Comparison of ENCODE assay signal across 29 cellular contexts in genomic region chr21:42748620-42749176, GRCh38.
DNase-seq lines count a peak whose midpoint lies in the region; ATAC-seq, FAIRE-seq and TF ChIP-seq lines count a peak whose summit lies in the region.
"Had no signal": no experiment of that assay in that cellular context is flagged by ENCODE, and none has a peak within 500 bp of the region (broad histone marks: within the 10 kb centered on the region; RNA-seq: fewer than 3 reads in every experiment).

No MANE protein-coding gene starts in this region.

- no peaks in the 10 kb centered on the region for H3K9me2 ChIP-seq in hepatocyte (replicated peaks; ENCODE audit: insufficient read depth)

- H3K4me1 Mint-ChIP-seq in CD8-positive, alpha-beta T cell (ENCODE audit: low read depth), result peaks cover 33% of the 10 kb centered on the region

- no peaks in the 10 kb centered on the region for H3K79me2 ChIP-seq in hepatocyte

- H3K9me3 Mint-ChIP-seq in CD8-positive, alpha-beta T cell, result no peaks in the 10 kb centered on the region
- H3K9me3 Mint-ChIP-seq: IgD-negative memory B cell; neural progenitor cell; stimulated activated effector memory CD8-positive, alpha-beta T cell treated with anti-CD3 and anti-CD28 coated beads, Interleukin-12 subunit alpha, Interleukin-12 subunit beta, amount 100 ng/mL, for 72 hours had no signal

- peak overlapping the region in 8 of 11 experiments; percentile 1 to 96 (median 91); a peak in 8 of 22 replicates for H3K27ac ChIP-seq in BLaER1 treated with 17β-estradiol and CSF1 and Interleukin-3, amounts not matched to agents 10 nM and 100 nM
- H3K27ac ChIP-seq in CD8-positive, alpha-beta T cell (ENCODE audit: low read depth, low read length), result no peak overlapping the region
- peak overlapping the region; percentile 43 for H3K27ac ChIP-seq in hepatocyte
- H3K27ac ChIP-seq: coronary artery, GM23248, neural progenitor cell, uterus had no signal

- no peaks in the 10 kb centered on the region for H3K27me3 Mint-ChIP-seq in CD8-positive, alpha-beta T cell (ENCODE audit: low read depth)
- H3K27me3 Mint-ChIP-seq: progenitor cell of endocrine pancreas had no signal

- peaks cover 42 to 69% (median 62%) of the 10 kb centered on the region in 10 experiments for H3K4me1 ChIP-seq in BLaER1 treated with 17β-estradiol and CSF1 and Interleukin-3, amounts not matched to agents 10 nM and 100 nM
- peaks cover 29% of the 10 kb centered on the region for H3K4me1 ChIP-seq in CD8-positive, alpha-beta T cell (ENCODE audit: insufficient read depth, low read length)
- H3K4me1 ChIP-seq in hepatocyte (ENCODE audit: insufficient read depth), result no peaks in the 10 kb centered on the region
- H3K4me1 ChIP-seq: uterus had no signal

- no peak for TF ChIP-seq CTCF in CD8-positive, alpha-beta T cell (IDR thresholded peaks at IDR 0.05)
- no peak for TF ChIP-seq CTCF in hepatocyte (IDR thresholded peaks at IDR 0.05; ENCODE audit: poor library complexity)

- peaks cover 0 to 9% (median 0%) of the 10 kb centered on the region in 11 experiments; a peak in 4 of 22 replicates for H3K27me3 ChIP-seq in BLaER1 treated with 17β-estradiol and CSF1 and Interleukin-3, amounts not matched to agents 10 nM and 100 nM
- no peaks in the 10 kb centered on the region for H3K27me3 ChIP-seq in CD8-positive, alpha-beta T cell (ENCODE audit: insufficient read depth, low read length)
- H3K27me3 ChIP-seq in hepatocyte, result no peaks in the 10 kb centered on the region
- H3K27me3 ChIP-seq: neural progenitor cell, uterus had no signal

- no peak overlapping the region for H3K4me3 ChIP-seq in BLaER1 treated with 17β-estradiol and CSF1 and Interleukin-3, amounts not matched to agents 10 nM and 100 nM
- no peak overlapping the region for H3K4me3 ChIP-seq in CD8-positive, alpha-beta T cell (ENCODE audit: low read depth, low read length)
- H3K4me3 ChIP-seq in hepatocyte, result no peak overlapping the region
- H3K4me3 ChIP-seq: coronary artery, GM23248, neural progenitor cell, uterus had no signal

- no peaks in the 10 kb centered on the region for H4K20me1 ChIP-seq in BLaER1 treated with 17β-estradiol and CSF1 and Interleukin-3, amounts not matched to agents 10 nM and 100 nM
- H4K20me1 ChIP-seq in hepatocyte (ENCODE audit: insufficient read depth, poor library complexity, severe bottlenecking), result no peaks in the 10 kb centered on the region

- H3K36me3 ChIP-seq in BLaER1 treated with 17β-estradiol and CSF1 and Interleukin-3, amounts not matched to agents 10 nM and 100 nM, result no peaks in the 10 kb centered on the region
- H3K36me3 ChIP-seq in CD8-positive, alpha-beta T cell (ENCODE audit: insufficient read depth, low read length), result no peaks in the 10 kb centered on the region
- H3K36me3 ChIP-seq in hepatocyte (replicated peaks; ENCODE audit: insufficient read depth, low read depth), result no peaks in the 10 kb centered on the region
- H3K36me3 ChIP-seq: neural progenitor cell, uterus had no signal

- H3K9ac ChIP-seq in BLaER1 treated with 17β-estradiol and CSF1 and Interleukin-3, amounts not matched to agents 10 nM and 100 nM, result peak overlapping the region in 2 of 11 experiments; percentile 9 to 22; a peak in 2 of 22 replicates
- H3K9ac ChIP-seq: GM23248, neural progenitor cell had no signal

- POLR2A ChIA-PET in CD8-positive, alpha-beta T cell (lab: Charles Lee), result interaction anchor here (4.3 kb wide), 1 partner anchor 11 kb away, joined by 28 read pairs; no protein-coding TSS in a partner anchor

- TF ChIP-seq POLR2A in GM12891 (IDR thresholded peaks at IDR 0.05; ENCODE audit: low read depth, low read length) (no peak), GM12892 (IDR thresholded peaks at IDR 0.05; ENCODE audit: low read depth, low read length) (no peak)

- no peak overlapping the region for H2AFZ ChIP-seq in hepatocyte
- H2AFZ ChIP-seq: GM23248, neural progenitor cell had no signal

- peak overlapping the region; percentile 11 to 98 (median 89); a peak in 20 of 22 replicates for H3K4me2 ChIP-seq in BLaER1 treated with 17β-estradiol and CSF1 and Interleukin-3, amounts not matched to agents 10 nM and 100 nM
- peak overlapping the region; percentile 36 for H3K4me2 ChIP-seq in hepatocyte

- FAIRE-seq in GM12891 (lab: Jason Lieb, UNC) (no peak), GM12892 (lab: Jason Lieb, UNC) (no peak)
- FAIRE-seq: GM18507, islet of Langerhans had no signal

- H3K9me3 ChIP-seq in BLaER1 treated with 17β-estradiol and CSF1 and Interleukin-3, amounts not matched to agents 10 nM and 100 nM (replicated peaks in 1 of 11), result no peaks in the 10 kb centered on the region
- H3K9me3 ChIP-seq in CD8-positive, alpha-beta T cell (ENCODE audit: low read length), result no peaks in the 10 kb centered on the region
- no peaks in the 10 kb centered on the region for H3K9me3 ChIP-seq in hepatocyte (ENCODE audit: low read depth)
- H3K9me3 ChIP-seq: spleen, uterus had no signal

- DNase-seq in CD8-positive, alpha-beta T cell, result no peak
- DNase-seq in hepatocyte (ENCODE audit: low spot score) (no peak), renal cortical epithelial cell (ENCODE audit: low read depth) (peak; percentile 68), GM12891 (ENCODE audit: insufficient read length, low spot score) (no peak), GM12892 (ENCODE audit: insufficient read length) (no peak), AG08396 (ENCODE audit: low spot score) (no peak)
- DNase-seq: activated gamma-delta T cell treated with Interleukin-2 at 50 U/mL for 16 hours; amygdala; foreskin melanocyte; GDM1; GM23248; hypothalamus; left ventricle myocardium superior; NCI-H2081; NCI-H226; OCI-M1; stimulated activated CD4-positive, alpha-beta T cell treated with anti-CD3 and anti-CD28 coated beads, Interleukin-2, amount 100 ng/mL, for 48 hours; uterus had no signal

- 68% methylated on average over 13 of the region's 13 CpGs for WGBS in hepatocyte (ENCODE audit: low lambda C conversion rate, missing lambda C conversion rate)

- H3K4me3 Mint-ChIP-seq in CD8-positive, alpha-beta T cell, result no peak overlapping the region
- H3K4me3 Mint-ChIP-seq: neural progenitor cell; stimulated activated effector memory CD8-positive, alpha-beta T cell treated with anti-CD3 and anti-CD28 coated beads, Interleukin-12 subunit alpha, Interleukin-12 subunit beta, amount 100 ng/mL, for 72 hours had no signal

- CTCF ChIA-PET in CD8-positive, alpha-beta T cell (lab: Charles Lee), result interaction anchor here (1.2 to 3.1 kb wide), 2 partner anchors 70 to 155 kb away, joined by 3 to 19 read pairs; no protein-coding TSS in a partner anchor

- ATAC-seq in CD8-positive, alpha-beta T cell, result no peak
- ATAC-seq: esophagus mucosa; left ventricle myocardium superior; Right ventricle myocardium inferior; stimulated activated effector memory CD8-positive, alpha-beta T cell treated with anti-CD3 and anti-CD28 coated beads, Interleukin-12 subunit alpha, Interleukin-12 subunit beta, amount 100 ng/mL, for 72 hours had no signal

- intact Hi-C loops in CD8-positive, alpha-beta T cell (cut with DNase I, micrococcal nuclease), result loop anchor here (5.0 to 10.0 kb wide), 2 partner anchors 66 kb away; no protein-coding TSS in a partner anchor

- peak overlapping the region; percentile 97 for H3K27ac Mint-ChIP-seq in CD8-positive, alpha-beta T cell
- H3K27ac Mint-ChIP-seq: IgD-negative memory B cell; neural progenitor cell; progenitor cell of endocrine pancreas; stimulated activated effector memory CD8-positive, alpha-beta T cell treated with anti-CD3 and anti-CD28 coated beads, Interleukin-12 subunit alpha, Interleukin-12 subunit beta, amount 100 ng/mL, for 72 hours had no signal

- H3K36me3 Mint-ChIP-seq in CD8-positive, alpha-beta T cell, result no peaks in the 10 kb centered on the region
- H3K36me3 Mint-ChIP-seq: IgD-negative memory B cell; neural progenitor cell; stimulated activated effector memory CD8-positive, alpha-beta T cell treated with anti-CD3 and anti-CD28 coated beads, Interleukin-12 subunit alpha, Interleukin-12 subunit beta, amount 100 ng/mL, for 72 hours had no signal

TF ChIP-seq in GM12891, 5 proteins besides CTCF, POLR2A, EP300 and RAD21:
- TF ChIP-seq POU2F2 (IDR thresholded peaks at IDR 0.05; ENCODE audit: low read depth, low read length) (no peak), SPI1 (IDR thresholded peaks at IDR 0.05; ENCODE audit: low read depth, low read length) (no peak), PAX5 (IDR thresholded peaks at IDR 0.05; ENCODE audit: insufficient read depth, low read length, severe bottlenecking) (no peak), POLR2AphosphoS5 (IDR thresholded peaks at IDR 0.05; ENCODE audit: low read depth, low read length) (no peak), TAF1 (IDR thresholded peaks at IDR 0.05; ENCODE audit: low read depth, low read length) (no peak)
